In the genomic region with DNA sequence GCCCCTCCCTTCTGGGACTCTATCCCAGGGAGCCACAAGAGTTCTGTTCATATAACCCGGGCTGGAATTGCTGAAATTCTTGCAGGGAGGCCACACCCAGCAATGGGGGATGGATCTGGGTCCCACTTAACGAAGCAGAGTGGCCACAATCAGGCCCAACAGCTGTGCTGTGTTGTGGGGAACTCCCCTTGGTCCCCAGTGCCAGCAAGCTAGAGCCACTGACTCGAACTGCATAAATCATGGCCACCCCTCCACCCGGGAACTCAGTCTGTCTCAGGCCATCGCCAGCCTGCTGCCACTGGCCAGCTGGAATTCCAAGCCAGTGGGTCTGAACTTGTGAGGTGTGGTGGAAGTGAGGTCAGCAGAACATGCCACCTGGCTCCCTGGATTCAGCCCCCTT, we compare ENCODE assay signal across 17 cellular contexts.
"Had no signal": no experiment of that assay in that cellular context is flagged by ENCODE, and none has a peak within 500 bp of the region (broad histone marks: within the 10 kb centered on the region; RNA-seq: fewer than 3 reads in every experiment).

No MANE protein-coding gene starts in this region.

- H3K27ac ChIP-seq: ascending aorta, esophagus muscularis mucosa, foreskin keratinocyte, heart left ventricle, left lung, pancreas, SK-N-MC, stomach, thoracic aorta had no signal

- H3K36me3 ChIP-seq: ascending aorta, esophagus muscularis mucosa, heart left ventricle, left lung, pancreas, stomach, thoracic aorta had no signal

- H3K4me3 Mint-ChIP-seq: activated naive CD8-positive, alpha-beta T cell treated with anti-CD3 and anti-CD28 coated beads, Interleukin-2, amount 50 U/mL, for 24 hours; neural crest cell; T-helper 1 cell treated with Interleukin-12 subunit alpha and Interleukin-12 subunit beta and Interleukin-4 antibody, amounts not matched to agents 30 μg/mL and 1 μg/mL, for 36 hours had no signal

- FAIRE-seq: islet of Langerhans, pancreas had no signal

- ATAC-seq: activated CD4-positive, CD25-positive, alpha-beta regulatory T cell treated with anti-CD3 and anti-CD28 coated beads, Interleukin-2, amount 50 U/mL, for 24 hours; activated naive CD8-positive, alpha-beta T cell treated with anti-CD3 and anti-CD28 coated beads, Interleukin-2, amount 50 U/mL, for 24 hours; foreskin keratinocyte; heart left ventricle; left lung; pancreas had no signal

- H3K4me1 ChIP-seq: ascending aorta, esophagus muscularis mucosa, foreskin keratinocyte, heart left ventricle, left lung, pancreas, stomach had no signal

- DNase-seq: activated gamma-delta T cell; activated naive CD8-positive, alpha-beta T cell treated with anti-CD3 and anti-CD28 coated beads, Interleukin-2, amount 50 U/mL, for 24 hours; activated T-cell treated with anti-CD3 and anti-CD28 coated beads, Interleukin-2, amount 50 U/mL, for 1 hour; foreskin keratinocyte; heart left ventricle; stimulated activated CD4-positive, alpha-beta T cell treated with anti-CD3 and anti-CD28 coated beads, Interleukin-4, amount 100 ng/mL, for 4 hours; stomach had no signal

- H3K27me3 ChIP-seq: ascending aorta, esophagus muscularis mucosa, foreskin keratinocyte, left lung, stomach had no signal

- H3K9me3 ChIP-seq: pancreas, thoracic aorta had no signal

- H3K27me3 Mint-ChIP-seq: activated naive CD8-positive, alpha-beta T cell treated with anti-CD3 and anti-CD28 coated beads, Interleukin-2, amount 50 U/mL, for 24 hours had no signal

- H3K4me1 Mint-ChIP-seq: neural crest cell had no signal

- H3K27ac Mint-ChIP-seq: activated naive CD8-positive, alpha-beta T cell treated with anti-CD3 and anti-CD28 coated beads, Interleukin-2, amount 50 U/mL, for 24 hours had no signal

- H3K4me3 ChIP-seq: ascending aorta, esophagus muscularis mucosa, heart left ventricle, left lung, pancreas, SK-N-MC, stomach, thoracic aorta had no signal
